21 cellular contexts compared by ENCODE assay signal in genomic region chr17:79784353-79785016, GRCh38. TPM values are rescaled to one million over a fixed set of nuclear protein-coding genes. Genes with fewer than 3 reads are reported as not detected.
DNase-seq lines count a peak whose midpoint lies in the region; ATAC-seq, FAIRE-seq and TF ChIP-seq lines count a peak whose summit lies in the region.
"Had no signal": no experiment of that assay in that cellular context is flagged by ENCODE, and none has a peak within 500 bp of the region (broad histone marks: within the 10 kb centered on the region; RNA-seq: fewer than 3 reads in every experiment).

No MANE protein-coding gene starts in this region.

- H2BK120ac ChIP-seq in H1 (replicated peaks; ENCODE audit: low read depth, low read length), result no peak overlapping the region

- H3K23me2 ChIP-seq in H1 (ENCODE audit: low read depth, low read length), result peaks cover under 1% of the 10 kb centered on the region; the same call in 1 of the 2 replicates

- intact Hi-C loops in HepG2 (cut with micrococcal nuclease; ENCODE audit: unreplicated experiment) (loop anchor here (5.0 kb wide), 1 partner anchor 188 kb away; no protein-coding TSS in a partner anchor), right lobe of liver (cut with DNase I) (no loop called here)

- H3K14ac ChIP-seq in H1 (ENCODE audit: insufficient read length), result no peak overlapping the region

- H3K9me3 ChIP-seq in HepG2 (ENCODE audit: low read length) (no peaks in the 10 kb centered on the region), right lobe of liver (no peaks in the 10 kb centered on the region), H1 (ENCODE audit: insufficient read depth in 2 of 2, low read depth in 1 of 2, low read length in 1 of 2) (no peaks in the 10 kb centered on the region)
- H3K9me3 ChIP-seq: BLaER1 had no signal

- H4K91ac ChIP-seq in H1 (replicated peaks; ENCODE audit: insufficient read length, low read length), result no peak overlapping the region

- peaks cover 5% of the 10 kb centered on the region for H3K79me2 ChIP-seq in HepG2 (ENCODE audit: insufficient read depth, low read length)
- peaks cover 0 to 22% of the 10 kb centered on the region in 2 experiments; a peak in 2 of 4 replicates for H3K79me2 ChIP-seq in H1 (ENCODE audit: control insufficient read depth in 1 of 2, insufficient read depth in 2 of 2, low read length in 2 of 2)

- H3K36me3 ChIP-seq in HepG2 (replicated peaks in 1 of 2; ENCODE audit: control insufficient read depth in 1 of 2, insufficient read depth in 2 of 2, low read length in 2 of 2) (peaks cover 23 to 35% of the 10 kb centered on the region in 2 experiments), right lobe of liver (no peaks in the 10 kb centered on the region), H1 (ENCODE audit: control insufficient read depth in 2 of 4, insufficient read depth in 4 of 4, low read length in 3 of 4) (peaks cover 25 to 64% (median 47%) of the 10 kb centered on the region in 4 experiments; a peak in 7 of 8 replicates)

- CTCF ChIA-PET in HepG2 (lab: Yijun Ruan, JAX; ENCODE audit: low intra/inter-chr PET ratio, low total read pairs), result no interaction called here
- CTCF ChIA-PET in H1 (lab: Charles Lee; ENCODE audit: partially characterized antibody), result interaction anchor here (0.6 to 3.7 kb wide), 8 partner anchors 9 to 652 kb away, joined by 3 to 18 read pairs (median 4); no protein-coding TSS in a partner anchor

- H3K4me3 ChIP-seq in HepG2 (replicated peaks in 1 of 3; ENCODE audit: insufficient read depth in 1 of 3, low read depth in 2 of 3, low read length in 3 of 3) (no peak overlapping the region), right lobe of liver (no peak overlapping the region), H1 (ENCODE audit: extremely low read depth in 1 of 4, insufficient read depth in 2 of 4, low read depth in 3 of 4, low read length in 4 of 4) (no peak overlapping the region)
- H3K4me3 ChIP-seq: BLaER1 had no signal

- no peak overlapping the region for H3K4me3 Mint-ChIP-seq in mesothelial cell of epicardium
- H3K4me3 Mint-ChIP-seq: CD14-positive monocyte; CD4-positive, alpha-beta memory T cell; HFFc6 had no signal

- H3K4me1 ChIP-seq in HepG2 (ENCODE audit: insufficient read depth, low read length), result peaks cover 35% of the 10 kb centered on the region
- H3K4me1 ChIP-seq in right lobe of liver, result no peaks in the 10 kb centered on the region
- H3K4me1 ChIP-seq in H1 (replicated peaks in 1 of 4; ENCODE audit: control insufficient read depth in 3 of 4, insufficient read depth in 4 of 4, low read length in 3 of 4), result peaks cover 3 to 32% (median 18%) of the 10 kb centered on the region in 4 experiments

- no peak overlapping the region for H4K8ac ChIP-seq in H1 (ENCODE audit: extremely low read depth, insufficient read depth, low read length)

- WGBS in HepG2 (ENCODE audit: low lambda C conversion rate), result 97% methylated on average over 21 of the region's 31 CpGs
- WGBS in right lobe of liver (ENCODE audit: insufficient coverage, low coverage, low lambda C conversion rate, missing lambda C conversion rate), result no CpG with 5 or more reads among the region's 31 CpGs
- WGBS in H1 (ENCODE audit: extremely low coverage in 1 of 2, insufficient coverage in 1 of 2, insufficient read length in 1 of 2, insufficient replicate concordance in 2 of 2, low coverage in 1 of 2, low lambda C conversion rate in 2 of 2, missing lambda C conversion rate in 1 of 2), 2 experiments, result 95% methylated on average over 30 of the region's 31 CpGs; no CpG with 5 or more reads in 1 of the 2 experiments

- peaks cover 32% of the 10 kb centered on the region for H3K36me3 Mint-ChIP-seq in mesothelial cell of epicardium
- H3K36me3 Mint-ChIP-seq: CD4-positive, alpha-beta memory T cell had no signal

- TF ChIP-seq CTCF in HepG2 (CRISPR knock-in tag; IDR thresholded peaks at IDR 0.05) (no peak), right lobe of liver (IDR thresholded peaks at IDR 0.05) (no peak), H1 (IDR thresholded peaks at IDR 0.05; ENCODE audit: control extremely low read depth in 1 of 3, insufficient read depth in 1 of 3, low read depth in 1 of 3, low read length in 3 of 3) (no peak), mesothelial cell of epicardium (IDR thresholded peaks at IDR 0.05; ENCODE audit: unreplicated experiment) (peak; percentile 29)

- H3K4me2 ChIP-seq in HepG2 (ENCODE audit: low read depth, low read length) (no peak overlapping the region), H1 (ENCODE audit: insufficient read depth in 1 of 2, low read depth in 2 of 2, low read length in 2 of 2) (no peak overlapping the region)
- H3K4me2 ChIP-seq: BLaER1 had no signal

- POLR2A ChIA-PET in HepG2 (lab: Yijun Ruan, JAX), result no interaction called here
- POLR2A ChIA-PET in H1 (lab: Charles Lee; ENCODE audit: partially characterized antibody), result interaction anchor here (0.6 to 4.2 kb wide), 10 partner anchors 15 to 233 kb away, joined by 3 to 18 read pairs (median 4); no protein-coding TSS in a partner anchor

- no peak overlapping the region for H3K4ac ChIP-seq in H1 (replicated peaks; ENCODE audit: insufficient read length, low read depth, low read length)

- no peak for TF ChIP-seq EP300 in HepG2 (IDR thresholded peaks at IDR 0.05; ENCODE audit: low read depth in 2 of 2, low read length in 2 of 2)
- no peak for TF ChIP-seq EP300 in HepG2 (CRISPR knock-in tag; IDR thresholded peaks at IDR 0.05; ENCODE audit: borderline replicate concordance)
- no peak for TF ChIP-seq EP300 in H1 (IDR thresholded peaks at IDR 0.05; ENCODE audit: borderline replicate concordance in 1 of 2, low read depth in 2 of 2, low read length in 2 of 2)

- H3K9ac ChIP-seq in HepG2 (ENCODE audit: insufficient read depth, low read depth, low read length), result no peak overlapping the region
- no peak overlapping the region for H3K9ac ChIP-seq in H1 (replicated peaks in 1 of 4; ENCODE audit: extremely low read depth in 1 of 4, low read depth in 3 of 4, low read length in 3 of 4)
- H3K9ac ChIP-seq: BLaER1 had no signal

- no peak overlapping the region for H2AK5ac ChIP-seq in H1 (ENCODE audit: low read depth, low read length)

- peaks cover 31% of the 10 kb centered on the region for H3K79me1 ChIP-seq in H1 (ENCODE audit: low read depth, low read length)

- peaks cover 16% of the 10 kb centered on the region for H3K4me1 Mint-ChIP-seq in mesothelial cell of epicardium

- H2BK20ac ChIP-seq in H1 (ENCODE audit: low read length), result no peak overlapping the region

- in situ Hi-C loops in HepG2 (cut with HindIII; ENCODE audit: extremely low pct_ligation_motif_present, low pct_unique_long_range_greater_than_20kb), result no loop called here

- TF ChIP-seq POLR2A in HepG2 (IDR thresholded peaks at IDR 0.05; ENCODE audit: insufficient read depth in 1 of 2, low read depth in 2 of 2, low read length in 2 of 2) (no peak), right lobe of liver (IDR thresholded peaks at IDR 0.05) (no peak), H1 (IDR thresholded peaks at IDR 0.05; ENCODE audit: control extremely low read depth in 1 of 2, low read depth in 2 of 2, low read length in 2 of 2) (no peak)

- peaks cover 12% of the 10 kb centered on the region; the same call in 1 of the 2 replicates for H4K20me1 ChIP-seq in HepG2 (ENCODE audit: insufficient read depth, low read length)
- H4K20me1 ChIP-seq in H1 (replicated peaks in 1 of 2; ENCODE audit: control insufficient read depth in 1 of 2, insufficient read depth in 2 of 2, low read length in 2 of 2), result peaks cover 40 to 55% of the 10 kb centered on the region in 2 experiments

- H4K5ac ChIP-seq in H1 (ENCODE audit: insufficient read length, low read depth, low read length), result no peak overlapping the region

- no peak overlapping the region for H3K23ac ChIP-seq in H1 (ENCODE audit: insufficient read length)

- H3K18ac ChIP-seq in H1 (ENCODE audit: extremely low read depth, low read length), result no peak overlapping the region

- H3K27ac Mint-ChIP-seq in mesothelial cell of epicardium, result no peak overlapping the region
- H3K27ac Mint-ChIP-seq: CD14-positive monocyte; CD4-positive, alpha-beta memory T cell; HFFc6 had no signal

- no peak overlapping the region for H2BK12ac ChIP-seq in H1 (ENCODE audit: low read depth, low read length)

- H2BK15ac ChIP-seq in H1 (ENCODE audit: low read length), result no peak overlapping the region

- H3K27me3 ChIP-seq in HepG2 (ENCODE audit: control insufficient read depth in 1 of 2, insufficient read depth in 2 of 2, low read length in 2 of 2) (peaks cover 5 to 17% of the 10 kb centered on the region in 2 experiments), right lobe of liver (peaks cover 0 to 6% of the 10 kb centered on the region in 2 donors), H1 (replicated peaks in 1 of 4; ENCODE audit: control insufficient read depth in 3 of 4, extremely low read depth in 1 of 4, insufficient read depth in 3 of 4, low read length in 3 of 4) (peaks cover 0 to 14% (median 9%) of the 10 kb centered on the region in 4 experiments; a peak in 6 of 7 replicates)

- H3K27me3 Mint-ChIP-seq in mesothelial cell of epicardium (ENCODE audit: low read depth), result peaks cover 32% of the 10 kb centered on the region

- DNase-seq in HepG2 (ENCODE audit: low spot score), result no peak
- DNase-seq in right lobe of liver, result no peak
- no peak for DNase-seq in H1 (ENCODE audit: low read depth in 1 of 2, low spot score in 2 of 2)
- DNase-seq in mesothelial cell of epicardium (ENCODE audit: low spot score in 2 of 2, unreplicated experiment in 2 of 2), result no peak
- no peak for DNase-seq in dermis blood vessel endothelial cell
- no peak for DNase-seq in stimulated activated naive CD8-positive, alpha-beta T cell treated with anti-CD3 and anti-CD28 coated beads, Interleukin-15, Interleukin-2, amounts not matched to agents 100 U/mL and 50 U/mL, for 24 hours
- no peak for DNase-seq in effector CD4-positive, alpha-beta T cell
- DNase-seq: 8988T; Calu3; CD4-positive, alpha-beta memory T cell; DMS79 treated with DMSO at 0.1 percent for 48 hours; GF-D8; HCEC 1CT; HFFc6 had no signal

- no peaks in the 10 kb centered on the region for H3K9me3 Mint-ChIP-seq in mesothelial cell of epicardium
- H3K9me3 Mint-ChIP-seq: HFFc6 had no signal

- no peak for TF ChIP-seq RAD21 in HepG2 (CRISPR knock-in tag; IDR thresholded peaks at IDR 0.05)
- no peak for TF ChIP-seq RAD21 in H1 (IDR thresholded peaks at IDR 0.05 in 1 of 2, conservative IDR thresholded peaks at IDR 0.05 in 1 of 2; ENCODE audit: low read depth in 2 of 2, low read length in 2 of 2)

- ATAC-seq in HepG2, result no peak
- ATAC-seq in right lobe of liver, result no peak
- no peak for ATAC-seq in HG02852 (IDR thresholded peaks at IDR 0.05; ENCODE audit: unreplicated experiment)
- ATAC-seq in stimulated activated naive CD8-positive, alpha-beta T cell treated with anti-CD3 and anti-CD28 coated beads, Interleukin-15, Interleukin-2, amounts not matched to agents 100 U/mL and 50 U/mL, for 24 hours, result no peak

- H2BK5ac ChIP-seq in H1 (ENCODE audit: low read depth, low read length), result no peak overlapping the region

- H3K56ac ChIP-seq in H1 (replicated peaks; ENCODE audit: insufficient read length, low read depth, low read length), result no peak overlapping the region

- BruUV-seq in HepG2 (replicated peaks; lab: Mats Ljungman, UMichigan), result no TSS peak

- FAIRE-seq in HepG2 (lab: Jason Lieb, UNC) (no peak), H1 (lab: Jason Lieb, UNC) (no peak)
- FAIRE-seq: H54, HTR-8/SVneo had no signal

- H2AFZ ChIP-seq in HepG2 (ENCODE audit: low read length) (no peak overlapping the region), H1 (ENCODE audit: low read length) (no peak overlapping the region)

- H3K27ac ChIP-seq in HepG2 (ENCODE audit: extremely low read length, insufficient read depth, low read length) (no peak overlapping the region), right lobe of liver (no peak overlapping the region), H1 (ENCODE audit: low read depth, low read length) (no peak overlapping the region)
- H3K27ac ChIP-seq: BLaER1 had no signal

RNA-seq across cellular contexts. Expression of gene CBX2, which starts 6.5 kb away (rescaled TPM):
- total RNA-seq in HepG2 (2016; rRNA removed; fragmentation: Illumina TruSeq; extraction: Trizol) (13.0 and 14.5 TPM in 2 replicates), right lobe of liver (1 to 10 TPM in 3 of 6 experiments, under 1 TPM in 3; 0.33 to 3.5 (median 1.1) TPM), mesothelial cell of epicardium (47.1 to 49.7 TPM (median 48.6 TPM) in 3 replicates), dermis blood vessel endothelial cell (12.9 and 14.1 TPM in 2 replicates)
- 6.8 and 7.5 TPM in 2 replicates for total RNA-seq in HepG2 (2016; cell fraction: cytosol; rRNA removed; fragmentation: Illumina TruSeq; extraction: Trizol; ENCODE audit: low read depth)
- total RNA-seq in HepG2 (2016; cell fraction: insoluble cytoplasmic fraction; rRNA removed; fragmentation: Illumina TruSeq; extraction: Trizol), result 11.8 and 15.7 TPM in 2 replicates
- 9.1 and 10.9 TPM in 2 replicates for total RNA-seq in HepG2 (2016; cell fraction: membrane; rRNA removed; fragmentation: Illumina TruSeq; extraction: Trizol)
- 11.8 and 14.3 TPM in 2 replicates for total RNA-seq in HepG2 (2016; cell fraction: nucleus; rRNA removed; fragmentation: Illumina TruSeq; extraction: Trizol)
- polyA plus RNA-seq in HepG2 (2011; rRNA removed) (31.1 and 40.2 TPM in 2 replicates), H1 (2011; rRNA removed) (64.3 and 86.5 TPM in 2 replicates)
- polyA plus RNA-seq in HepG2 (2011; cell fraction: cytosol; rRNA removed), result 25.9 and 34.2 TPM in 2 replicates
- 90.7 and 95.7 TPM in 2 replicates for polyA plus RNA-seq in HepG2 (2011; cell fraction: nucleus; rRNA removed)
- 41.2 and 46.2 TPM in 2 replicates for polyA plus RNA-seq in HepG2 (2012)
- 4.2 and 5.6 TPM in 2 replicates for polyA plus RNA-seq in HepG2 (2016; cell fraction: cytosol; fragmentation: Illumina TruSeq; extraction: Trizol; ENCODE audit: low read depth)
- 9.1 and 12.0 TPM in 2 replicates for polyA plus RNA-seq in HepG2 (2016; cell fraction: insoluble cytoplasmic fraction; fragmentation: Illumina TruSeq; extraction: Trizol; ENCODE audit: low read depth)
- polyA plus RNA-seq in HepG2 (2016; cell fraction: membrane; fragmentation: Illumina TruSeq; extraction: Trizol; ENCODE audit: low read depth), result 3.9 and 6.0 TPM in 2 replicates
- 18.6 and 21.1 TPM in 2 replicates for polyA plus RNA-seq in HepG2 (2016; cell fraction: nucleus; fragmentation: Illumina TruSeq; extraction: Trizol; ENCODE audit: insufficient read depth, low read depth)
- 42.9 and 69.2 TPM in 2 replicates for polyA minus RNA-seq in HepG2 (2011; rRNA and poly(A)+ RNA removed; ENCODE audit: low replicate concordance)
- 31.2 and 31.6 TPM in 2 replicates for polyA minus RNA-seq in HepG2 (2011; cell fraction: cytosol; rRNA and poly(A)+ RNA removed)
- 17.8 and 22.4 TPM in 2 replicates for polyA minus RNA-seq in HepG2 (2011; cell fraction: nucleus; rRNA and poly(A)+ RNA removed)
- total RNA-seq in H1 (2021; fragmentation: NEBNext Ultra II Directional; extraction: Animal tissue kit (Norgen Biotek cat#: 25700)), result 83.9 and 85.9 TPM in 2 replicates
- polyA plus RNA-seq in H1 (2011; cell fraction: cytosol; rRNA removed), result 76.8 TPM
- 109 TPM for polyA plus RNA-seq in H1 (2011; cell fraction: nucleus; rRNA removed)
- 48.6 to 73.4 TPM (median 65.8 TPM) in 4 replicates for polyA plus RNA-seq in H1 (2012, experiment 1 of 2)
- 53.8 TPM for polyA plus RNA-seq in H1 (2012, experiment 2 of 2)
- polyA plus RNA-seq in H1 (2013, experiment 1 of 2), result 40.5 TPM
- 39.5 TPM for polyA plus RNA-seq in H1 (2013, experiment 2 of 2)
- 45.5 and 56.4 TPM in 2 replicates for polyA minus RNA-seq in H1 (2011; rRNA and poly(A)+ RNA removed)
- polyA minus RNA-seq in H1 (2011; cell fraction: cytosol; rRNA and poly(A)+ RNA removed), result 70.0 TPM
- polyA minus RNA-seq in H1 (2011; cell fraction: nucleus; rRNA and poly(A)+ RNA removed), result 61.7 TPM
- polyA plus RNA-seq: CD4-positive, alpha-beta memory T cell had no signal

RNA-seq across cellular contexts. Expression of gene CBX8, which starts 12.4 kb away (rescaled TPM):
- total RNA-seq in HepG2 (2016; rRNA removed; fragmentation: Illumina TruSeq; extraction: Trizol), result 12.0 and 12.6 TPM in 2 replicates
- 1.3 and 2.4 TPM in 2 replicates for total RNA-seq in HepG2 (2016; cell fraction: cytosol; rRNA removed; fragmentation: Illumina TruSeq; extraction: Trizol; ENCODE audit: low read depth)
- 12.8 and 13.5 TPM in 2 replicates for total RNA-seq in HepG2 (2016; cell fraction: insoluble cytoplasmic fraction; rRNA removed; fragmentation: Illumina TruSeq; extraction: Trizol)
- 4.8 and 5.6 TPM in 2 replicates for total RNA-seq in HepG2 (2016; cell fraction: membrane; rRNA removed; fragmentation: Illumina TruSeq; extraction: Trizol)
- total RNA-seq in HepG2 (2016; cell fraction: nucleus; rRNA removed; fragmentation: Illumina TruSeq; extraction: Trizol), result 5.7 and 8.6 TPM in 2 replicates
- polyA plus RNA-seq in HepG2 (2011; rRNA removed), result 0.34 and 0.76 TPM in 2 replicates
- polyA plus RNA-seq in HepG2 (2011; cell fraction: cytosol; rRNA removed), result 0.72 and 0.99 TPM in 2 replicates
- 3.4 and 5.0 TPM in 2 replicates for polyA plus RNA-seq in HepG2 (2011; cell fraction: nucleus; rRNA removed)
- polyA plus RNA-seq in HepG2 (2012), result 7.4 and 7.7 TPM in 2 replicates
- 0.54 and 0.80 TPM in 2 replicates for polyA plus RNA-seq in HepG2 (2016; cell fraction: cytosol; fragmentation: Illumina TruSeq; extraction: Trizol; ENCODE audit: low read depth)
- polyA plus RNA-seq in HepG2 (2016; cell fraction: insoluble cytoplasmic fraction; fragmentation: Illumina TruSeq; extraction: Trizol; ENCODE audit: low read depth), result 10.9 and 11.0 TPM in 2 replicates
- 1.4 TPM in 2 replicates for polyA plus RNA-seq in HepG2 (2016; cell fraction: membrane; fragmentation: Illumina TruSeq; extraction: Trizol; ENCODE audit: low read depth)
- 15.7 and 18.7 TPM in 2 replicates for polyA plus RNA-seq in HepG2 (2016; cell fraction: nucleus; fragmentation: Illumina TruSeq; extraction: Trizol; ENCODE audit: insufficient read depth, low read depth)
- 1.2 and 1.6 TPM in 2 replicates for polyA minus RNA-seq in HepG2 (2011; rRNA and poly(A)+ RNA removed; ENCODE audit: low replicate concordance)
- polyA minus RNA-seq in HepG2 (2011; cell fraction: cytosol; rRNA and poly(A)+ RNA removed), result 1.8 and 1.9 TPM in 2 replicates
- polyA minus RNA-seq in HepG2 (2011; cell fraction: nucleus; rRNA and poly(A)+ RNA removed), result 0.77 and 0.87 TPM in 2 replicates
- 1 to 10 TPM; 1.2 to 4.7 (median 2.0) TPM for total RNA-seq in right lobe of liver
- 1.5 and 2.1 TPM in 2 replicates for total RNA-seq in H1 (2021; fragmentation: NEBNext Ultra II Directional; extraction: Animal tissue kit (Norgen Biotek cat#: 25700))
- 0.09 and 0.31 TPM in 2 replicates for polyA plus RNA-seq in H1 (2011; rRNA removed)
- polyA plus RNA-seq in H1 (2011; cell fraction: cytosol; rRNA removed), result 0.28 TPM
- 0.33 TPM for polyA plus RNA-seq in H1 (2011; cell fraction: nucleus; rRNA removed)
- 0.50 to 1.6 TPM (median 1.2 TPM) in 4 replicates for polyA plus RNA-seq in H1 (2012, experiment 1 of 2)
- polyA plus RNA-seq in H1 (2012, experiment 2 of 2), result 1.0 TPM
- polyA plus RNA-seq in H1 (2013, experiment 1 of 2), result 0.30 TPM
- polyA plus RNA-seq in H1 (2013, experiment 2 of 2), result 0.55 TPM
- polyA minus RNA-seq in H1 (2011; rRNA and poly(A)+ RNA removed), result 0.13 TPM in 1 of 2 replicates, not detected in the other
- polyA minus RNA-seq in H1 (2011; cell fraction: cytosol; rRNA and poly(A)+ RNA removed), result 0.29 TPM
- polyA minus RNA-seq in H1 (2011; cell fraction: nucleus; rRNA and poly(A)+ RNA removed), result 0.30 TPM
- 15.5 to 18.6 TPM (median 16.3 TPM) in 3 replicates for total RNA-seq in mesothelial cell of epicardium
- total RNA-seq in dermis blood vessel endothelial cell, result 2.7 and 5.1 TPM in 2 replicates

RNA-seq across cellular contexts. Expression of gene ENPP7, which starts 53.7 kb away (rescaled TPM):
- total RNA-seq in HepG2 (2016; rRNA removed; fragmentation: Illumina TruSeq; extraction: Trizol), result 0.76 and 2.2 TPM in 2 replicates
- 0.30 TPM in 1 of 2 replicates, not detected in the other for total RNA-seq in HepG2 (2016; cell fraction: cytosol; rRNA removed; fragmentation: Illumina TruSeq; extraction: Trizol; ENCODE audit: low read depth)
- 0.54 and 2.3 TPM in 2 replicates for total RNA-seq in HepG2 (2016; cell fraction: insoluble cytoplasmic fraction; rRNA removed; fragmentation: Illumina TruSeq; extraction: Trizol)
- total RNA-seq in HepG2 (2016; cell fraction: membrane; rRNA removed; fragmentation: Illumina TruSeq; extraction: Trizol), result 0.28 and 0.41 TPM in 2 replicates
- total RNA-seq in HepG2 (2016; cell fraction: nucleus; rRNA removed; fragmentation: Illumina TruSeq; extraction: Trizol), result 3.2 and 3.4 TPM in 2 replicates
- 1.1 and 2.2 TPM in 2 replicates for polyA plus RNA-seq in HepG2 (2011; rRNA removed)
- 1.2 and 1.3 TPM in 2 replicates for polyA plus RNA-seq in HepG2 (2011; cell fraction: cytosol; rRNA removed)
- polyA plus RNA-seq in HepG2 (2011; cell fraction: nucleus; rRNA removed), result 5.5 and 5.6 TPM in 2 replicates
- polyA plus RNA-seq in HepG2 (2012), result 1.7 and 2.5 TPM in 2 replicates
- polyA plus RNA-seq in HepG2 (2016; cell fraction: cytosol; fragmentation: Illumina TruSeq; extraction: Trizol; ENCODE audit: low read depth), result 0.20 and 0.24 TPM in 2 replicates
- 0.19 and 0.36 TPM in 2 replicates for polyA plus RNA-seq in HepG2 (2016; cell fraction: insoluble cytoplasmic fraction; fragmentation: Illumina TruSeq; extraction: Trizol; ENCODE audit: low read depth)
- 0.15 and 0.29 TPM in 2 replicates for polyA plus RNA-seq in HepG2 (2016; cell fraction: membrane; fragmentation: Illumina TruSeq; extraction: Trizol; ENCODE audit: low read depth)
- 1.4 and 2.3 TPM in 2 replicates for polyA plus RNA-seq in HepG2 (2016; cell fraction: nucleus; fragmentation: Illumina TruSeq; extraction: Trizol; ENCODE audit: insufficient read depth, low read depth)
- 6.6 TPM in 1 of 2 replicates, not detected in the other for polyA minus RNA-seq in HepG2 (2011; rRNA and poly(A)+ RNA removed; ENCODE audit: low replicate concordance)
- 0.79 and 1.1 TPM in 2 replicates for polyA minus RNA-seq in HepG2 (2011; cell fraction: cytosol; rRNA and poly(A)+ RNA removed)
- 10.6 and 12.7 TPM in 2 replicates for polyA minus RNA-seq in HepG2 (2011; cell fraction: nucleus; rRNA and poly(A)+ RNA removed)
- 10 to 100 TPM in 4 of 6 experiments, 1 to 10 TPM in 2; 3.4 to 43.2 (median 17.8) TPM for total RNA-seq in right lobe of liver
- not detected in 2 replicates for total RNA-seq in H1 (2021; fragmentation: NEBNext Ultra II Directional; extraction: Animal tissue kit (Norgen Biotek cat#: 25700))
- not detected in 2 replicates for polyA plus RNA-seq in H1 (2011; rRNA removed)
- polyA plus RNA-seq in H1 (2011; cell fraction: cytosol; rRNA removed), result not detected
- polyA plus RNA-seq in H1 (2011; cell fraction: nucleus; rRNA removed), result not detected
- polyA plus RNA-seq in H1 (2012, experiment 1 of 2), result not detected in 4 replicates
- not detected for polyA plus RNA-seq in H1 (2012, experiment 2 of 2)
- polyA plus RNA-seq in H1 (2013, experiment 1 of 2), result not detected
- not detected for polyA plus RNA-seq in H1 (2013, experiment 2 of 2)
- not detected in 2 replicates for polyA minus RNA-seq in H1 (2011; rRNA and poly(A)+ RNA removed)
- not detected for polyA minus RNA-seq in H1 (2011; cell fraction: cytosol; rRNA and poly(A)+ RNA removed)
- not detected for polyA minus RNA-seq in H1 (2011; cell fraction: nucleus; rRNA and poly(A)+ RNA removed)
- not detected in 3 replicates for total RNA-seq in mesothelial cell of epicardium
- total RNA-seq in dermis blood vessel endothelial cell, result not detected in 2 replicates
- total RNA-seq: A673, Calu3, HFFc6 had no signal
- polyA plus RNA-seq: AG04450, CD14-positive monocyte had no signal

RNA-seq across cellular contexts. Expression of gene CBX4, which starts 54.8 kb away (rescaled TPM):
- total RNA-seq in HepG2 (2016; rRNA removed; fragmentation: Illumina TruSeq; extraction: Trizol) (17.1 and 25.8 TPM in 2 replicates), right lobe of liver (10 to 100 TPM in 5 of 6 experiments, 1 to 10 TPM in 1; 8.9 to 21.9 (median 15.1) TPM), mesothelial cell of epicardium (30.8 to 35.0 TPM (median 32.1 TPM) in 3 replicates), dermis blood vessel endothelial cell (11.1 and 13.5 TPM in 2 replicates)
- total RNA-seq in HepG2 (2016; cell fraction: cytosol; rRNA removed; fragmentation: Illumina TruSeq; extraction: Trizol; ENCODE audit: low read depth), result 4.7 and 4.8 TPM in 2 replicates
- total RNA-seq in HepG2 (2016; cell fraction: insoluble cytoplasmic fraction; rRNA removed; fragmentation: Illumina TruSeq; extraction: Trizol), result 17.7 and 25.2 TPM in 2 replicates
- total RNA-seq in HepG2 (2016; cell fraction: membrane; rRNA removed; fragmentation: Illumina TruSeq; extraction: Trizol), result 13.9 and 15.1 TPM in 2 replicates
- total RNA-seq in HepG2 (2016; cell fraction: nucleus; rRNA removed; fragmentation: Illumina TruSeq; extraction: Trizol), result 18.5 and 22.8 TPM in 2 replicates
- polyA plus RNA-seq in HepG2 (2011; rRNA removed) (50.8 and 61.1 TPM in 2 replicates), H1 (2011; rRNA removed) (1.8 and 3.6 TPM in 2 replicates)
- 31.1 and 45.6 TPM in 2 replicates for polyA plus RNA-seq in HepG2 (2011; cell fraction: cytosol; rRNA removed)
- polyA plus RNA-seq in HepG2 (2011; cell fraction: nucleus; rRNA removed), result 117 and 122 TPM in 2 replicates
- polyA plus RNA-seq in HepG2 (2012), result 27.9 and 32.4 TPM in 2 replicates
- 3.7 and 4.2 TPM in 2 replicates for polyA plus RNA-seq in HepG2 (2016; cell fraction: cytosol; fragmentation: Illumina TruSeq; extraction: Trizol; ENCODE audit: low read depth)
- 29.4 and 33.0 TPM in 2 replicates for polyA plus RNA-seq in HepG2 (2016; cell fraction: insoluble cytoplasmic fraction; fragmentation: Illumina TruSeq; extraction: Trizol; ENCODE audit: low read depth)
- 11.7 and 12.5 TPM in 2 replicates for polyA plus RNA-seq in HepG2 (2016; cell fraction: membrane; fragmentation: Illumina TruSeq; extraction: Trizol; ENCODE audit: low read depth)
- 60.4 and 60.8 TPM in 2 replicates for polyA plus RNA-seq in HepG2 (2016; cell fraction: nucleus; fragmentation: Illumina TruSeq; extraction: Trizol; ENCODE audit: insufficient read depth, low read depth)
- polyA minus RNA-seq in HepG2 (2011; rRNA and poly(A)+ RNA removed; ENCODE audit: low replicate concordance), result 17.1 and 51.0 TPM in 2 replicates
- 33.1 and 38.6 TPM in 2 replicates for polyA minus RNA-seq in HepG2 (2011; cell fraction: cytosol; rRNA and poly(A)+ RNA removed)
- 17.8 and 25.2 TPM in 2 replicates for polyA minus RNA-seq in HepG2 (2011; cell fraction: nucleus; rRNA and poly(A)+ RNA removed)
- total RNA-seq in H1 (2021; fragmentation: NEBNext Ultra II Directional; extraction: Animal tissue kit (Norgen Biotek cat#: 25700)), result 3.2 and 4.0 TPM in 2 replicates
- polyA plus RNA-seq in H1 (2011; cell fraction: cytosol; rRNA removed), result 3.5 TPM
- 5.3 TPM for polyA plus RNA-seq in H1 (2011; cell fraction: nucleus; rRNA removed)
- polyA plus RNA-seq in H1 (2012, experiment 1 of 2), result 0.79 to 2.9 TPM (median 2.4 TPM) in 4 replicates
- polyA plus RNA-seq in H1 (2012, experiment 2 of 2), result 1.8 TPM
- 2.0 TPM for polyA plus RNA-seq in H1 (2013, experiment 1 of 2)
- polyA plus RNA-seq in H1 (2013, experiment 2 of 2), result 1.9 TPM
- 1.9 and 3.6 TPM in 2 replicates for polyA minus RNA-seq in H1 (2011; rRNA and poly(A)+ RNA removed)
- 13.8 TPM for polyA minus RNA-seq in H1 (2011; cell fraction: cytosol; rRNA and poly(A)+ RNA removed)
- polyA minus RNA-seq in H1 (2011; cell fraction: nucleus; rRNA and poly(A)+ RNA removed), result 6.5 TPM

Comparison
In these comparisons a context has a peak if more than half of its experiments do, and no peak if none do; other contexts are left out.
1. Of the 41 proteins assayed by ChIP-seq in both HepG2 and H1: peak only in HepG2: none; only in H1: POLR2AphosphoS5; in both: none; in neither: 40.